12 cellular contexts compared by ENCODE assay signal in genomic region chr4:11397819-11398610, GRCh38. TPM values are rescaled to one million over a fixed set of nuclear protein-coding genes. Genes with fewer than 3 reads are reported as not detected.
DNase-seq lines count a peak whose midpoint lies in the region; ATAC-seq and TF ChIP-seq lines count a peak whose summit lies in the region.
"Had no signal": no experiment of that assay in that cellular context is flagged by ENCODE, and none has a peak within 500 bp of the region (broad histone marks: within the 10 kb centered on the region; RNA-seq: fewer than 3 reads in every experiment).

No MANE protein-coding gene starts in this region.

- intact Hi-C loops in activated T-helper 2 cell treated with anti-CD3 and anti-CD28 coated beads, Interferon-gamma antibody, Interleukin-2, Interleukin-4, amounts not matched to agents 10 μg/mL and 5 μg/mL and 100 μg/mL, durations not matched to agents 14 hours and 24 hours and 36 hours (cut with micrococcal nuclease): no loop called here

- peak; percentile 40 for ATAC-seq in GM19328 (IDR thresholded peaks at IDR 0.05; ENCODE audit: unreplicated experiment)
- peak; percentile 66 for ATAC-seq in HG02763 (IDR thresholded peaks at IDR 0.05; ENCODE audit: unreplicated experiment)
- peak; percentile 48 for ATAC-seq in HG03558 (IDR thresholded peaks at IDR 0.05; ENCODE audit: extremely low read depth, unreplicated experiment)

- peaks cover 10% of the 10 kb centered on the region for H3K36me3 Mint-ChIP-seq in nephron progenitor cell (ENCODE audit: low read depth)
- peaks cover 2% of the 10 kb centered on the region for H3K36me3 Mint-ChIP-seq in activated T-helper 2 cell treated with anti-CD3 and anti-CD28 coated beads, Interferon-gamma antibody, Interleukin-2, Interleukin-4, amounts not matched to agents 10 μg/mL and 5 μg/mL and 100 μg/mL, durations not matched to agents 14 hours and 24 hours and 36 hours (ENCODE audit: low read depth)

- H3K36me3 ChIP-seq in BLaER1: no peaks in the 10 kb centered on the region
- H3K36me3 ChIP-seq: neutrophil had no signal

- DNase-seq in stimulated activated CD4-positive, alpha-beta T cell treated with anti-CD3 and anti-CD28 coated beads, Interleukin-12 subunit alpha, Interleukin-12 subunit beta, amount 100 ng/mL, for 4 hours: no peak
- DNase-seq in nephron progenitor cell (no peak), D341Med (ENCODE audit: low spot score) (no peak)
- no peak for DNase-seq in activated T-helper 2 cell treated with anti-CD3 and anti-CD28 coated beads, Interferon-gamma antibody, Interleukin-2, Interleukin-4, amounts not matched to agents 10 μg/mL and 5 μg/mL and 100 μg/mL, durations not matched to agents 14 hours and 24 hours and 36 hours (ENCODE audit: low spot score)
- DNase-seq: H9, NCI-H69, T-helper 2 cell had no signal

- peaks cover 9% of the 10 kb centered on the region for H3K9me3 ChIP-seq in BLaER1
- H3K9me3 ChIP-seq: neutrophil had no signal

- no peak overlapping the region for H3K9ac ChIP-seq in BLaER1

- no peaks in the 10 kb centered on the region for H3K27me3 Mint-ChIP-seq in nephron progenitor cell (ENCODE audit: low read depth, poor library complexity)
- H3K27me3 Mint-ChIP-seq in activated T-helper 2 cell treated with anti-CD3 and anti-CD28 coated beads, Interferon-gamma antibody, Interleukin-2, Interleukin-4, amounts not matched to agents 10 μg/mL and 5 μg/mL and 100 μg/mL, durations not matched to agents 14 hours and 24 hours and 36 hours (ENCODE audit: low read depth): no peaks in the 10 kb centered on the region

- TF ChIP-seq CTCF in nephron progenitor cell (IDR thresholded peaks at IDR 0.05): no peak

- no peak overlapping the region for H3K4me3 Mint-ChIP-seq in nephron progenitor cell
- H3K4me3 Mint-ChIP-seq in activated T-helper 2 cell treated with anti-CD3 and anti-CD28 coated beads, Interferon-gamma antibody, Interleukin-2, Interleukin-4, amounts not matched to agents 10 μg/mL and 5 μg/mL and 100 μg/mL, durations not matched to agents 14 hours and 24 hours and 36 hours (ENCODE audit: low read depth): no peak overlapping the region
- H3K4me3 Mint-ChIP-seq: H9 had no signal

- peaks cover 25% of the 10 kb centered on the region for H3K4me1 ChIP-seq in BLaER1

- no peaks in the 10 kb centered on the region for H3K4me1 Mint-ChIP-seq in nephron progenitor cell
- peaks cover 2% of the 10 kb centered on the region for H3K4me1 Mint-ChIP-seq in activated T-helper 2 cell treated with anti-CD3 and anti-CD28 coated beads, Interferon-gamma antibody, Interleukin-2, Interleukin-4, amounts not matched to agents 10 μg/mL and 5 μg/mL and 100 μg/mL, durations not matched to agents 14 hours and 24 hours and 36 hours (ENCODE audit: low read depth)

- H3K27ac ChIP-seq in BLaER1: no peak overlapping the region
- H3K27ac ChIP-seq: neutrophil had no signal

- H3K27me3 ChIP-seq in BLaER1: no peaks in the 10 kb centered on the region
- H3K27me3 ChIP-seq: neutrophil had no signal

- no peaks in the 10 kb centered on the region for H4K20me1 ChIP-seq in BLaER1

- H3K4me2 ChIP-seq in BLaER1: peak overlapping the region; percentile 57

- H3K9me3 Mint-ChIP-seq in nephron progenitor cell: no peaks in the 10 kb centered on the region
- H3K9me3 Mint-ChIP-seq in activated T-helper 2 cell treated with anti-CD3 and anti-CD28 coated beads, Interferon-gamma antibody, Interleukin-2, Interleukin-4, amounts not matched to agents 10 μg/mL and 5 μg/mL and 100 μg/mL, durations not matched to agents 14 hours and 24 hours and 36 hours: no peaks in the 10 kb centered on the region
- H3K9me3 Mint-ChIP-seq: H9 had no signal

- H3K27ac Mint-ChIP-seq in nephron progenitor cell: no peak overlapping the region
- no peak overlapping the region for H3K27ac Mint-ChIP-seq in activated T-helper 2 cell treated with anti-CD3 and anti-CD28 coated beads, Interferon-gamma antibody, Interleukin-2, Interleukin-4, amounts not matched to agents 10 μg/mL and 5 μg/mL and 100 μg/mL, durations not matched to agents 14 hours and 24 hours and 36 hours
- H3K27ac Mint-ChIP-seq: H9 had no signal

- no peak overlapping the region for H3K4me3 ChIP-seq in BLaER1

RNA-seq across cellular contexts. Expression of gene HS3ST1, which starts 30.7 kb away (rescaled TPM):
- 2.0 and 2.5 TPM in 2 replicates for total RNA-seq in activated T-helper 2 cell treated with anti-CD3 and anti-CD28 coated beads, Interferon-gamma antibody, Interleukin-2, Interleukin-4, amounts not matched to agents 10 μg/mL and 5 μg/mL and 100 μg/mL, durations not matched to agents 14 hours and 24 hours and 36 hours
